8 cellular contexts compared by ENCODE assay signal in genomic region chr19:15379083-15379995, GRCh38. TPM values are rescaled to one million over a fixed set of nuclear protein-coding genes. Genes with fewer than 3 reads are reported as not detected.
A peak's percentile ranks its signal among the peaks of the same experiment; 100 is the strongest.
DNase-seq lines count a peak whose midpoint lies in the region; ATAC-seq, FAIRE-seq and TF ChIP-seq lines count a peak whose summit lies in the region.

AKAP8 (minus strand) TSS chr19:15379787; CDS start chr19:15379731, 56 bp downstream.

- H4K8ac ChIP-seq in H1 (ENCODE audit: extremely low read depth, insufficient read depth, low read length) (peak within 1 kb of the TSS; percentile 99), mesenchymal stem cell (ENCODE audit: low read length) (peak within 1 kb of the TSS; percentile 93)

- no peak within 1 kb of the TSS; the same call in 1 of the 2 replicates for H2AK5ac ChIP-seq in H1 (ENCODE audit: low read depth, low read length)
- peak within 1 kb of the TSS; percentile 50 for H2AK5ac ChIP-seq in mesenchymal stem cell (ENCODE audit: low read length, severe bottlenecking)

- peak; percentile 91 to 96 for TF ChIP-seq POLR2A in H1 (IDR thresholded peaks at IDR 0.05; ENCODE audit: control extremely low read depth in 1 of 2, low read depth in 2 of 2, low read length in 2 of 2)

- H3K14ac ChIP-seq in H1 (ENCODE audit: insufficient read length) (no peak within 1 kb of the TSS), mesenchymal stem cell (ENCODE audit: low read length in 2 of 2) (peak within 1 kb of the TSS; percentile 5 to 100)

- POLR2A ChIA-PET in H1 (lab: Charles Lee; ENCODE audit: partially characterized antibody), result interaction anchor here (0.6 to 5.6 kb wide), 56 partner anchors 8 to 731 kb away, joined by 3 to 60 read pairs (median 4); partner anchors contain the start of genes AKAP8L, BRD4, NOTCH3 and WIZ

- H3K36me3 ChIP-seq in HUES48 (ENCODE audit: control insufficient read depth, insufficient read depth, low read length) (peaks cover 17% of the 10 kb centered on the region; the same call in 1 of the 2 replicates), NT2/D1 (ENCODE audit: insufficient read depth, insufficient read length, low read length) (peaks cover 29% of the 10 kb centered on the region), H1 (ENCODE audit: control insufficient read depth in 2 of 4, insufficient read depth in 4 of 4, low read length in 3 of 4) (peaks cover 0 to 2% (median 0%) of the 10 kb centered on the region in 4 experiments; a peak in 3 of 8 replicates), mesenchymal stem cell (ENCODE audit: control insufficient read depth in 1 of 2, insufficient read depth in 2 of 2, low read depth in 1 of 2, low read length in 2 of 2) (peaks cover 14 to 20% of the 10 kb centered on the region in 2 experiments)

- H4K91ac ChIP-seq in H1 (replicated peaks; ENCODE audit: insufficient read length, low read length), result peak within 1 kb of the TSS; percentile 97
- H4K91ac ChIP-seq in mesenchymal stem cell (ENCODE audit: low read length), result peak within 1 kb of the TSS; percentile 96

- TF ChIP-seq EP300 in H1 (IDR thresholded peaks at IDR 0.05; ENCODE audit: borderline replicate concordance in 1 of 2, low read depth in 2 of 2, low read length in 2 of 2), result no peak

- H3K4me3 ChIP-seq in HUES48 (ENCODE audit: low read depth, low read length) (peak within 1 kb of the TSS; percentile 100), NT2/D1 (ENCODE audit: insufficient read length, low read depth) (peak within 1 kb of the TSS; percentile 99), H1 (ENCODE audit: extremely low read depth in 1 of 4, insufficient read depth in 2 of 4, low read depth in 3 of 4, low read length in 4 of 4) (peak within 1 kb of the TSS; percentile 84 to 99 (median 94)), mesenchymal stem cell (ENCODE audit: insufficient read depth in 1 of 2, low read depth in 1 of 2, low read length in 2 of 2) (peak within 1 kb of the TSS; percentile 94 to 96)

- H3K4ac ChIP-seq in H1 (replicated peaks; ENCODE audit: insufficient read length, low read depth, low read length), result peak within 1 kb of the TSS; percentile 65
- peak within 1 kb of the TSS; percentile 90 to 99 for H3K4ac ChIP-seq in mesenchymal stem cell (ENCODE audit: low read depth in 1 of 2, low read length in 2 of 2)

- H3K23ac ChIP-seq in H1 (ENCODE audit: insufficient read length) (no peak within 1 kb of the TSS), mesenchymal stem cell (ENCODE audit: low read length in 2 of 2) (peak within 1 kb of the TSS; percentile 3 to 97)

- ATAC-seq in GM21423 (IDR thresholded peaks at IDR 0.05; ENCODE audit: unreplicated experiment), result peak; percentile 87
- ATAC-seq in activated CD8-positive, alpha-beta memory T cell treated with anti-CD3 and anti-CD28 coated beads, Interleukin-2, amount 10 ng/mL, durations not matched to agents 7 days and 5 days, result peak; percentile 88

- H3K79me1 ChIP-seq in H1 (ENCODE audit: low read depth, low read length) (peaks cover 9% of the 10 kb centered on the region; the same call in 1 of the 2 replicates), mesenchymal stem cell (replicated peaks; ENCODE audit: low read length, poor library complexity, severe bottlenecking) (peaks cover 9% of the 10 kb centered on the region)

- peaks cover 8 to 28% of the 10 kb centered on the region in 2 experiments for H4K20me1 ChIP-seq in H1 (replicated peaks in 1 of 2; ENCODE audit: control insufficient read depth in 1 of 2, insufficient read depth in 2 of 2, low read length in 2 of 2)

- H3K18ac ChIP-seq in H1 (ENCODE audit: extremely low read depth, low read length) (peak within 1 kb of the TSS; percentile 98), mesenchymal stem cell (ENCODE audit: low read depth in 1 of 2, low read length in 2 of 2) (peak within 1 kb of the TSS; percentile 93 to 98)

- no peak within 1 kb of the TSS for H2BK20ac ChIP-seq in H1 (ENCODE audit: low read length)

- peak within 1 kb of the TSS; percentile 75; the same call in 1 of the 2 replicates for H2BK12ac ChIP-seq in H1 (ENCODE audit: low read depth, low read length)
- H2BK12ac ChIP-seq in mesenchymal stem cell (ENCODE audit: low read length in 2 of 2), result peak within 1 kb of the TSS in 1 of 2 experiments; percentile 87

- peak within 1 kb of the TSS; percentile 10; the same call in 1 of the 2 replicates for H2BK15ac ChIP-seq in H1 (ENCODE audit: low read length)
- H2BK15ac ChIP-seq in mesenchymal stem cell (ENCODE audit: low read depth, poor library complexity, severe bottlenecking), result peak within 1 kb of the TSS; percentile 84

- peak within 1 kb of the TSS; percentile 78 for H3K56ac ChIP-seq in H1 (replicated peaks; ENCODE audit: insufficient read length, low read depth, low read length)

- H3K4me2 ChIP-seq in H1 (ENCODE audit: insufficient read depth in 1 of 2, low read depth in 2 of 2, low read length in 2 of 2), result peak within 1 kb of the TSS; percentile 91 to 92
- H3K4me2 ChIP-seq in mesenchymal stem cell (ENCODE audit: low read length, poor library complexity, severe bottlenecking), result peak within 1 kb of the TSS; percentile 90

- H2AFZ ChIP-seq in H1 (ENCODE audit: low read length) (peak within 1 kb of the TSS; percentile 11; the same call in 1 of the 2 replicates), mesenchymal stem cell (ENCODE audit: low read depth, low read length) (peak within 1 kb of the TSS; percentile 91)

- DNase-seq in Caki2 (ENCODE audit: low read depth) (peak; percentile 97), NT2/D1 (ENCODE audit: low read depth, low spot score) (peak; percentile 95), H1 (ENCODE audit: low read depth in 1 of 2, low spot score in 2 of 2) (peak; percentile 95 to 97), mesenchymal stem cell (peak; percentile 99)
- DNase-seq in activated CD8-positive, alpha-beta memory T cell treated with anti-CD3 and anti-CD28 coated beads, Interleukin-2, amount 10 ng/mL, durations not matched to agents 7 days and 5 days, result peak; percentile 98
- DNase-seq in stimulated activated CD8-positive, alpha-beta memory T cell treated with anti-CD3 and anti-CD28 coated beads, Interleukin-12 subunit alpha, Interleukin-12 subunit beta, amount 100 ng/mL, for 24 hours (ENCODE audit: extremely low read depth), result peak; percentile 96

- H3K27ac ChIP-seq in HUES48 (ENCODE audit: low read depth, low read length) (peak within 1 kb of the TSS; percentile 96), H1 (ENCODE audit: low read depth, low read length) (peak within 1 kb of the TSS; percentile 97), mesenchymal stem cell (ENCODE audit: low read length, poor library complexity, severe bottlenecking) (peak within 1 kb of the TSS; percentile 92)

- peak within 1 kb of the TSS; percentile 100 for H3K27ac Mint-ChIP-seq in activated CD8-positive, alpha-beta memory T cell treated with anti-CD3 and anti-CD28 coated beads, Interleukin-2, amount 10 ng/mL, durations not matched to agents 7 days and 5 days

- peaks cover 9% of the 10 kb centered on the region for H3K4me1 ChIP-seq in HUES48 (ENCODE audit: control insufficient read depth, insufficient read depth, low read length)
- peaks cover 7% of the 10 kb centered on the region for H3K4me1 ChIP-seq in NT2/D1 (ENCODE audit: insufficient read depth, insufficient read length)
- H3K4me1 ChIP-seq in H1 (replicated peaks in 1 of 4; ENCODE audit: control insufficient read depth in 3 of 4, insufficient read depth in 4 of 4, low read length in 3 of 4), result peaks cover 0 to 9% (median 6%) of the 10 kb centered on the region in 4 experiments; a peak in 6 of 7 replicates
- H3K4me1 ChIP-seq in mesenchymal stem cell (ENCODE audit: control insufficient read depth, insufficient read depth, low read depth, low read length), result peaks cover 30% of the 10 kb centered on the region

- H3K27me3 ChIP-seq in HUES48 (ENCODE audit: control insufficient read depth, insufficient read depth, low read length) (no peaks in the 10 kb centered on the region), NT2/D1 (ENCODE audit: insufficient read depth, insufficient read length) (no peaks in the 10 kb centered on the region), H1 (replicated peaks in 1 of 4; ENCODE audit: control insufficient read depth in 3 of 4, extremely low read depth in 1 of 4, insufficient read depth in 3 of 4, low read length in 3 of 4) (no peaks in the 10 kb centered on the region), mesenchymal stem cell (ENCODE audit: control insufficient read depth in 1 of 2, insufficient read depth in 1 of 2, low read length in 2 of 2) (no peaks in the 10 kb centered on the region)

- H4K5ac ChIP-seq in H1 (ENCODE audit: insufficient read length, low read depth, low read length), result peak within 1 kb of the TSS; percentile 91

- H3K36me3 Mint-ChIP-seq in activated CD8-positive, alpha-beta memory T cell treated with anti-CD3 and anti-CD28 coated beads, Interleukin-2, amount 10 ng/mL, durations not matched to agents 7 days and 5 days, result peaks cover 11% of the 10 kb centered on the region

- no peak for TF ChIP-seq CTCF in H1 (IDR thresholded peaks at IDR 0.05; ENCODE audit: control extremely low read depth in 1 of 3, insufficient read depth in 1 of 3, low read depth in 1 of 3, low read length in 3 of 3)

- peaks cover 28 to 45% of the 10 kb centered on the region in 2 experiments for H3K79me2 ChIP-seq in H1 (ENCODE audit: control insufficient read depth in 1 of 2, insufficient read depth in 2 of 2, low read length in 2 of 2)

- H3K9me3 ChIP-seq in HUES48 (ENCODE audit: control insufficient read depth, insufficient read depth, low read length), result no peaks in the 10 kb centered on the region
- no peaks in the 10 kb centered on the region for H3K9me3 ChIP-seq in NT2/D1 (ENCODE audit: insufficient read depth, low read length)
- H3K9me3 ChIP-seq in H1 (ENCODE audit: insufficient read depth in 2 of 2, low read depth in 1 of 2, low read length in 1 of 2), result no peaks in the 10 kb centered on the region
- H3K9me3 ChIP-seq in mesenchymal stem cell (ENCODE audit: control insufficient read depth, low read length), result no peaks in the 10 kb centered on the region

- in situ Hi-C loops in Caki2 (cut with HindIII; ENCODE audit: low pct_unique_long_range_greater_than_20kb, low sequenced_read_pairs), result no loop called here

- WGBS in H1 (ENCODE audit: extremely low coverage in 1 of 2, insufficient coverage in 1 of 2, insufficient read length in 1 of 2, insufficient replicate concordance in 2 of 2, low coverage in 1 of 2, low lambda C conversion rate in 2 of 2, missing lambda C conversion rate in 1 of 2), 2 experiments, result 3% methylated on average over 47 of the region's 111 CpGs; no CpG with 5 or more reads in 1 of the 2 experiments
- under 1% methylated on average over 84 of the region's 111 CpGs for WGBS in mesenchymal stem cell

- peaks cover 41% of the 10 kb centered on the region for H3K4me1 Mint-ChIP-seq in activated CD8-positive, alpha-beta memory T cell treated with anti-CD3 and anti-CD28 coated beads, Interleukin-2, amount 10 ng/mL, durations not matched to agents 7 days and 5 days

- peak within 1 kb of the TSS; percentile 84 for H3K4me3 Mint-ChIP-seq in activated CD8-positive, alpha-beta memory T cell treated with anti-CD3 and anti-CD28 coated beads, Interleukin-2, amount 10 ng/mL, durations not matched to agents 7 days and 5 days

- no peak within 1 kb of the TSS for H2BK120ac ChIP-seq in H1 (replicated peaks; ENCODE audit: low read depth, low read length)
- H2BK120ac ChIP-seq in mesenchymal stem cell (ENCODE audit: low read depth, low read length), result peak within 1 kb of the TSS; percentile 91

- H3K9me3 Mint-ChIP-seq in activated CD8-positive, alpha-beta memory T cell treated with anti-CD3 and anti-CD28 coated beads, Interleukin-2, amount 10 ng/mL, durations not matched to agents 7 days and 5 days (ENCODE audit: low read depth), result no peaks in the 10 kb centered on the region

- H3K9ac ChIP-seq in HUES48 (ENCODE audit: low read depth, low read length) (peak within 1 kb of the TSS; percentile 100), NT2/D1 (ENCODE audit: insufficient read length, low read depth) (peak within 1 kb of the TSS; percentile 100), H1 (replicated peaks in 1 of 4; ENCODE audit: extremely low read depth in 1 of 4, low read depth in 3 of 4, low read length in 3 of 4) (peak within 1 kb of the TSS; percentile 96 to 100 (median 98)), mesenchymal stem cell (ENCODE audit: low read length) (peak within 1 kb of the TSS; percentile 99)

- no peaks in the 10 kb centered on the region for H3K27me3 Mint-ChIP-seq in activated CD8-positive, alpha-beta memory T cell treated with anti-CD3 and anti-CD28 coated beads, Interleukin-2, amount 10 ng/mL, durations not matched to agents 7 days and 5 days

- no peak for TF ChIP-seq RAD21 in H1 (IDR thresholded peaks at IDR 0.05 in 1 of 2, conservative IDR thresholded peaks at IDR 0.05 in 1 of 2; ENCODE audit: low read depth in 2 of 2, low read length in 2 of 2)

- peak within 1 kb of the TSS; percentile 92 for H2BK5ac ChIP-seq in H1 (ENCODE audit: low read depth, low read length)
- H2BK5ac ChIP-seq in mesenchymal stem cell (ENCODE audit: low read depth, low read length, poor library complexity, severe bottlenecking), result peak within 1 kb of the TSS; percentile 71

- H3K23me2 ChIP-seq in H1 (ENCODE audit: low read depth, low read length), result peaks cover 10% of the 10 kb centered on the region

- CTCF ChIA-PET in activated CD8-positive, alpha-beta memory T cell treated with anti-CD3 and anti-CD28 coated beads, Interleukin-2, amount 10 ng/mL, durations not matched to agents 7 days and 5 days (lab: Charles Lee), result interaction anchor here (0.5 to 3.6 kb wide), 15 partner anchors 13 to 202 kb away, joined by 3 to 29 read pairs (median 4); partner anchors contain the start of genes AKAP8L, BRD4 and RASAL3
- CTCF ChIA-PET in H1 (lab: Charles Lee; ENCODE audit: partially characterized antibody), result interaction anchor here (1.1 to 1.9 kb wide), 7 partner anchors 8 to 127 kb away, joined by 3 to 5 read pairs (median 3); partner anchors contain the start of gene AKAP8L

- no peak for FAIRE-seq in H1 (lab: Jason Lieb, UNC)

RNA-seq across cellular contexts. Expression of gene AKAP8, which starts in this region (rescaled TPM):
- 15.8 and 18.9 TPM in 2 replicates for total RNA-seq in Caki2 (2014; rRNA removed; shearing (Covaris generic); ENCODE audit: low replicate concordance)
- 10 to 100 TPM; 55.6 to 59.0 TPM for total RNA-seq in activated CD8-positive, alpha-beta memory T cell treated with anti-CD3 and anti-CD28 coated beads, Interleukin-2, amount 10 ng/mL, durations not matched to agents 7 days and 5 days
- total RNA-seq in H1 (2021; fragmentation: NEBNext Ultra II Directional; extraction: Animal tissue kit (Norgen Biotek cat#: 25700)), result 41.0 and 41.3 TPM in 2 replicates
- 17.0 and 20.8 TPM in 2 replicates for polyA plus RNA-seq in H1 (2011; rRNA removed)
- 21.3 TPM for polyA plus RNA-seq in H1 (2011; cell fraction: cytosol; rRNA removed)
- polyA plus RNA-seq in H1 (2011; cell fraction: nucleus; rRNA removed), result 40.5 TPM
- polyA plus RNA-seq in H1 (2012, experiment 1 of 2), result 21.9 to 26.0 TPM (median 24.2 TPM) in 4 replicates
- polyA plus RNA-seq in H1 (2012, experiment 2 of 2), result 9.4 TPM
- polyA plus RNA-seq in H1 (2013, experiment 1 of 2), result 18.7 TPM
- polyA plus RNA-seq in H1 (2013, experiment 2 of 2), result 18.2 TPM
- polyA minus RNA-seq in H1 (2011; rRNA and poly(A)+ RNA removed), result 10.3 and 11.2 TPM in 2 replicates
- polyA minus RNA-seq in H1 (2011; cell fraction: cytosol; rRNA and poly(A)+ RNA removed), result 16.2 TPM
- polyA minus RNA-seq in H1 (2011; cell fraction: nucleus; rRNA and poly(A)+ RNA removed), result 15.7 TPM
- polyA plus RNA-seq in mesenchymal stem cell (2013, experiment 1 of 2), result 15.4 TPM
- polyA plus RNA-seq in mesenchymal stem cell (2013, experiment 2 of 2), result 14.1 TPM

Comparison
In these comparisons a context has a peak if more than half of its experiments do, and no peak if none do; other contexts are left out.
1. Peak in every context shown above with its lines: DNase-seq, ATAC-seq, H3K4me3 ChIP-seq and H3K27ac ChIP-seq.